Comparison of ENCODE assay signal across 14 cellular contexts in the genomic region with DNA sequence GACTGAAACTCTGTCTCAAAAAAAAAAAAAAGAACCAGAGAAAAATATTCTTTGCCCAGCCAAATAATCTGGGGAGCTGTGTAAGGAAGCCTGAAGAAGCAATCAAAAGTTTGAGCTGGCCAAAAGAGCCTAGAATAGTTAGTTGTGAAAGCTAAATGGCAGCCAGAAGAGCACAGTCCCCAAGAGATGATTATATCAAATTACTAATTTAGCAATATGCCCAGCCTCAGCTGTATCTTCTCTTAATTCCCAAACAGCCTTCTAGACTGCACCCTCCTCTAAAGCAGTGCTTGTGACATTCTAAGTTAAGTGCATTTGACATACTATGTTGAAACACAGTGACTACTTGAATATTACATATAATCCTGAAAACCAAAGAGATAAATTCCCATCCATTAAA. TPM values are rescaled to one million over a fixed set of nuclear protein-coding genes. Genes with fewer than 3 reads are reported as not detected.
DNase-seq lines count a peak whose midpoint lies in the region; ATAC-seq and TF ChIP-seq lines count a peak whose summit lies in the region.
"Had no signal": no experiment of that assay in that cellular context is flagged by ENCODE, and none has a peak within 500 bp of the region (broad histone marks: within the 10 kb centered on the region; RNA-seq: fewer than 3 reads in every experiment).

No MANE protein-coding gene starts in this region.

- H3K4me3 ChIP-seq in right atrium auricular region (no peak overlapping the region), psoas muscle (no peak overlapping the region)
- H3K4me3 ChIP-seq: BLaER1 treated with 17β-estradiol and CSF1 and Interleukin-3, amounts not matched to agents 10 nM and 100 nM; GM23248 had no signal

- H3K27me3 ChIP-seq in right atrium auricular region (no peaks in the 10 kb centered on the region), psoas muscle (ENCODE audit: insufficient read depth in 3 of 3, low read length in 2 of 3) (no peaks in the 10 kb centered on the region)
- H3K27me3 ChIP-seq: BLaER1 treated with 17β-estradiol and CSF1 and Interleukin-3, amounts not matched to agents 10 nM and 100 nM had no signal

- H3K27ac ChIP-seq in right atrium auricular region (no peak overlapping the region), psoas muscle (peak overlapping the region; percentile 43)
- H3K27ac ChIP-seq: BLaER1 treated with 17β-estradiol and CSF1 and Interleukin-3, amounts not matched to agents 10 nM and 100 nM; GM23248 had no signal

- no peaks in the 10 kb centered on the region for H3K9me3 ChIP-seq in right atrium auricular region
- H3K9me3 ChIP-seq in psoas muscle: no peaks in the 10 kb centered on the region

- intact Hi-C loops in Right ventricle myocardium inferior (cut with DNase I): no loop called here
- intact Hi-C loops in psoas muscle (cut with DNase I): no loop called here

- DNase-seq in Right ventricle myocardium inferior (ENCODE audit: missing footprints) (no peak), right atrium auricular region (ENCODE audit: low spot score) (no peak), fibroblast of gingiva (ENCODE audit: low read depth) (peak; percentile 84), psoas muscle (no peak), LoVo (ENCODE audit: low spot score) (no peak), COLO668 (lab: John Stamatoyannopoulos, UW; ENCODE audit: unreplicated experiment) (no peak), NCI-H146 (lab: John Stamatoyannopoulos, UW) (no peak)
- DNase-seq: ACHN; Calu3; CD4-positive, CD25-positive, alpha-beta regulatory T cell; DMS 273 treated with DMSO at 0.1 percent for 48 hours; GM23248; H7 had no signal

- peak; percentile 63 for ATAC-seq in Right ventricle myocardium inferior
- ATAC-seq in psoas muscle: peak; percentile 49 to 92 (median 63)

- TF ChIP-seq CTCF in right atrium auricular region (IDR thresholded peaks at IDR 0.05) (no peak), psoas muscle (IDR thresholded peaks at IDR 0.05) (no peak)

- H3K4me1 ChIP-seq in right atrium auricular region (peaks cover 0 to 1% of the 10 kb centered on the region in 2 donors), psoas muscle (no peaks in the 10 kb centered on the region)

- H3K36me3 ChIP-seq in right atrium auricular region: no peaks in the 10 kb centered on the region
- no peaks in the 10 kb centered on the region for H3K36me3 ChIP-seq in psoas muscle (ENCODE audit: insufficient read depth in 1 of 2, low read depth in 1 of 2)

RNA-seq across cellular contexts. Expression of gene CDK19, which starts 38.9 kb away (rescaled TPM):
- total RNA-seq in Right ventricle myocardium inferior (11.5 TPM), right atrium auricular region (1 to 10 TPM; 5.7 to 6.3 TPM), psoas muscle (10 to 100 TPM in 1 of 4 donors, 1 to 10 TPM in 3; 4.7 to 11.6 (median 5.6) TPM)
- polyA plus RNA-seq in psoas muscle: 1 to 10 TPM; 2.2 to 6.9 (median 3.1) TPM
